In the genomic region with DNA sequence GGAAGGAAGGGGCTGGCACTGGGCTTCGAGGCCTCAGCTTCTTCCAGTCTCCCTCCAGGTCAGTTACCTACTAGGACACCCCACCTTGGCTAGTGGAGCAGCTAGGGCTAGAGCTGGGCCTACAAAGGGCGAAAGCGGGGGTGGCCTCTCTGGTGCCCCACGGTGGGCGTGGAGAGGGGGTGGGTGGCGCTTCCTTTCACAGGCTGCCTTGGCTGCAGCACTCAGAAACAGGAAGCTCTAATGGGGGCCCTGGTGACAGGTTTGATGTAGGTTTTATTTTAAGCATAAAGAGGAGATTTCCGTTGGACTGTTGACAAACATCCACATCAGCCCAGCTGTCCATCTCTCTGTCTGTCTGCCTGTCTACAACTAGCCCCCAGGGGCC, we compare ENCODE assay signal across 1 cellular context.
TF ChIP-seq lines count a peak whose summit lies in the region.

No MANE protein-coding gene starts in this region.

TF ChIP-seq in WTC11, 78 proteins besides CTCF, POLR2A, EP300 and RAD21 (continued from another document):
- TF ChIP-seq, protein P1, sequence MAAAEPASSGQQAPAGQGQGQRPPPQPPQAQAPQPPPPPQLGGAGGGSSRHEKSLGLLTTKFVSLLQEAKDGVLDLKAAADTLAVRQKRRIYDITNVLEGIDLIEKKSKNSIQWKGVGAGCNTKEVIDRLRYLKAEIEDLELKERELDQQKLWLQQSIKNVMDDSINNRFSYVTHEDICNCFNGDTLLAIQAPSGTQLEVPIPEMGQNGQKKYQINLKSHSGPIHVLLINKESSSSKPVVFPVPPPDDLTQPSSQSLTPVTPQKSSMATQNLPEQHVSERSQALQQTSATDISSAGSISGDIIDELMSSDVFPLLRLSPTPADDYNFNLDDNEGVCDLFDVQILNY (CRISPR knock-in tag; IDR thresholded peaks at IDR 0.05), result no peak
- TF ChIP-seq, protein P2, sequence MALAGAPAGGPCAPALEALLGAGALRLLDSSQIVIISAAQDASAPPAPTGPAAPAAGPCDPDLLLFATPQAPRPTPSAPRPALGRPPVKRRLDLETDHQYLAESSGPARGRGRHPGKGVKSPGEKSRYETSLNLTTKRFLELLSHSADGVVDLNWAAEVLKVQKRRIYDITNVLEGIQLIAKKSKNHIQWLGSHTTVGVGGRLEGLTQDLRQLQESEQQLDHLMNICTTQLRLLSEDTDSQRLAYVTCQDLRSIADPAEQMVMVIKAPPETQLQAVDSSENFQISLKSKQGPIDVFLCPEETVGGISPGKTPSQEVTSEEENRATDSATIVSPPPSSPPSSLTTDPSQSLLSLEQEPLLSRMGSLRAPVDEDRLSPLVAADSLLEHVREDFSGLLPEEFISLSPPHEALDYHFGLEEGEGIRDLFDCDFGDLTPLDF (CRISPR knock-in tag; IDR thresholded peaks at IDR 0.05), result no peak
- TF ChIP-seq, protein P3, sequence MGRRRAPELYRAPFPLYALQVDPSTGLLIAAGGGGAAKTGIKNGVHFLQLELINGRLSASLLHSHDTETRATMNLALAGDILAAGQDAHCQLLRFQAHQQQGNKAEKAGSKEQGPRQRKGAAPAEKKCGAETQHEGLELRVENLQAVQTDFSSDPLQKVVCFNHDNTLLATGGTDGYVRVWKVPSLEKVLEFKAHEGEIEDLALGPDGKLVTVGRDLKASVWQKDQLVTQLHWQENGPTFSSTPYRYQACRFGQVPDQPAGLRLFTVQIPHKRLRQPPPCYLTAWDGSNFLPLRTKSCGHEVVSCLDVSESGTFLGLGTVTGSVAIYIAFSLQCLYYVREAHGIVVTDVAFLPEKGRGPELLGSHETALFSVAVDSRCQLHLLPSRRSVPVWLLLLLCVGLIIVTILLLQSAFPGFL (CRISPR knock-in tag; IDR thresholded peaks at IDR 0.05; ENCODE audit: borderline replicate concordance), result no peak
- TF ChIP-seq NR1H2 (CRISPR knock-in tag; IDR thresholded peaks at IDR 0.05) (no peak), SOX15 (CRISPR knock-in tag; IDR thresholded peaks at IDR 0.05) (no peak), ZNF416 (CRISPR knock-in tag; IDR thresholded peaks at IDR 0.05) (no peak), FOXP1 (CRISPR knock-in tag; IDR thresholded peaks at IDR 0.05; ENCODE audit: borderline replicate concordance) (no peak), ZNF317 (CRISPR knock-in tag; IDR thresholded peaks at IDR 0.05; ENCODE audit: borderline replicate concordance, low read depth) (no peak)
- TF ChIP-seq, protein P4, sequence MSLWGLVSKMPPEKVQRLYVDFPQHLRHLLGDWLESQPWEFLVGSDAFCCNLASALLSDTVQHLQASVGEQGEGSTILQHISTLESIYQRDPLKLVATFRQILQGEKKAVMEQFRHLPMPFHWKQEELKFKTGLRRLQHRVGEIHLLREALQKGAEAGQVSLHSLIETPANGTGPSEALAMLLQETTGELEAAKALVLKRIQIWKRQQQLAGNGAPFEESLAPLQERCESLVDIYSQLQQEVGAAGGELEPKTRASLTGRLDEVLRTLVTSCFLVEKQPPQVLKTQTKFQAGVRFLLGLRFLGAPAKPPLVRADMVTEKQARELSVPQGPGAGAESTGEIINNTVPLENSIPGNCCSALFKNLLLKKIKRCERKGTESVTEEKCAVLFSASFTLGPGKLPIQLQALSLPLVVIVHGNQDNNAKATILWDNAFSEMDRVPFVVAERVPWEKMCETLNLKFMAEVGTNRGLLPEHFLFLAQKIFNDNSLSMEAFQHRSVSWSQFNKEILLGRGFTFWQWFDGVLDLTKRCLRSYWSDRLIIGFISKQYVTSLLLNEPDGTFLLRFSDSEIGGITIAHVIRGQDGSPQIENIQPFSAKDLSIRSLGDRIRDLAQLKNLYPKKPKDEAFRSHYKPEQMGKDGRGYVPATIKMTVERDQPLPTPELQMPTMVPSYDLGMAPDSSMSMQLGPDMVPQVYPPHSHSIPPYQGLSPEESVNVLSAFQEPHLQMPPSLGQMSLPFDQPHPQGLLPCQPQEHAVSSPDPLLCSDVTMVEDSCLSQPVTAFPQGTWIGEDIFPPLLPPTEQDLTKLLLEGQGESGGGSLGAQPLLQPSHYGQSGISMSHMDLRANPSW (CRISPR knock-in tag; conservative IDR thresholded peaks at IDR 0.05; ENCODE audit: low read depth), result no peak
- TF ChIP-seq, protein P5, sequence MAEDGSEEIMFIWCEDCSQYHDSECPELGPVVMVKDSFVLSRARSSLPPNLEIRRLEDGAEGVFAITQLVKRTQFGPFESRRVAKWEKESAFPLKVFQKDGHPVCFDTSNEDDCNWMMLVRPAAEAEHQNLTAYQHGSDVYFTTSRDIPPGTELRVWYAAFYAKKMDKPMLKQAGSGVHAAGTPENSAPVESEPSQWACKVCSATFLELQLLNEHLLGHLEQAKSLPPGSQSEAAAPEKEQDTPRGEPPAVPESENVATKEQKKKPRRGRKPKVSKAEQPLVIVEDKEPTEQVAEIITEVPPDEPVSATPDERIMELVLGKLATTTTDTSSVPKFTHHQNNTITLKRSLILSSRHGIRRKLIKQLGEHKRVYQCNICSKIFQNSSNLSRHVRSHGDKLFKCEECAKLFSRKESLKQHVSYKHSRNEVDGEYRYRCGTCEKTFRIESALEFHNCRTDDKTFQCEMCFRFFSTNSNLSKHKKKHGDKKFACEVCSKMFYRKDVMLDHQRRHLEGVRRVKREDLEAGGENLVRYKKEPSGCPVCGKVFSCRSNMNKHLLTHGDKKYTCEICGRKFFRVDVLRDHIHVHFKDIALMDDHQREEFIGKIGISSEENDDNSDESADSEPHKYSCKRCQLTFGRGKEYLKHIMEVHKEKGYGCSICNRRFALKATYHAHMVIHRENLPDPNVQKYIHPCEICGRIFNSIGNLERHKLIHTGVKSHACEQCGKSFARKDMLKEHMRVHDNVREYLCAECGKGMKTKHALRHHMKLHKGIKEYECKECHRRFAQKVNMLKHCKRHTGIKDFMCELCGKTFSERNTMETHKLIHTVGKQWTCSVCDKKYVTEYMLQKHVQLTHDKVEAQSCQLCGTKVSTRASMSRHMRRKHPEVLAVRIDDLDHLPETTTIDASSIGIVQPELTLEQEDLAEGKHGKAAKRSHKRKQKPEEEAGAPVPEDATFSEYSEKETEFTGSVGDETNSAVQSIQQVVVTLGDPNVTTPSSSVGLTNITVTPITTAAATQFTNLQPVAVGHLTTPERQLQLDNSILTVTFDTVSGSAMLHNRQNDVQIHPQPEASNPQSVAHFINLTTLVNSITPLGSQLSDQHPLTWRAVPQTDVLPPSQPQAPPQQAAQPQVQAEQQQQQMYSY (CRISPR knock-in tag; IDR thresholded peaks at IDR 0.05), result no peak
- TF ChIP-seq, protein P6, sequence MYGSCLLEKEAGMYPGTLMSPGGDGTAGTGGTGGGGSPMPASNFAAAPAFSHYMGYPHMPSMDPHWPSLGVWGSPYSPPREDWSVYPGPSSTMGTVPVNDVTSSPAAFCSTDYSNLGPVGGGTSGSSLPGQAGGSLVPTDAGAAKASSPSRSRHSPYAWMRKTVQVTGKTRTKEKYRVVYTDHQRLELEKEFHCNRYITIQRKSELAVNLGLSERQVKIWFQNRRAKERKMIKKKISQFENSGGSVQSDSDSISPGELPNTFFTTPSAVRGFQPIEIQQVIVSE (CRISPR knock-in tag; IDR thresholded peaks at IDR 0.05; ENCODE audit: borderline replicate concordance), result no peak
TF ChIP-seq in WTC11: peak in this region for 0.
